In the genomic region with DNA sequence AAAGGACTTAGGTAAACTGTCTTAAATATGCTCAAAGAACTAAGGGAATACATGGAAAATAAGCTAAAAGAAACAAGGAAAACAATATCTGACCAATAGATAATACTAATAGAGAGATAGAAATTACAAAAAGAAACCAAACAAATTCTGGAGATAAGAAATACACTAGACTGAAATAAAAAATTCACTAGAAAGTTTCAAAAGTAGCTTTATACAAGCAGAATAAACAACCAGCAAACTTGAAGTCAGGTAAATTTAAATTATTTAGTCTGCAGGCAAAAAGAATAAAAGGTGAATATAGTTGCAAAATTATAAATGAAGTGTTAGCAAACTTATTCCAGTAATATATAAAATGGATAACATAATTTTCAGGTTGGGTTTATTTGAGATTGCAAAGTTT, we compare ENCODE assay signal across 9 cellular contexts.
"Had no signal": no experiment of that assay in that cellular context is flagged by ENCODE, and none has a peak within 500 bp of the region (broad histone marks: within the 10 kb centered on the region; RNA-seq: fewer than 3 reads in every experiment).

No MANE protein-coding gene starts in this region.

- H3K4me1 ChIP-seq: HAP-1 had no signal

- H2AFZ ChIP-seq: GM23248 had no signal

- H3K9ac ChIP-seq: GM23248, KMS-11 had no signal

- H3K36me3 ChIP-seq: HAP-1 had no signal

- ATAC-seq: HCT116 had no signal

- DNase-seq: GM23248, GOT3, H7, IMR-90, KBM-7 had no signal

- H3K4me2 ChIP-seq: KMS-11 had no signal

- FAIRE-seq: HTR-8/SVneo had no signal

- H3K27ac ChIP-seq: GM23248, KMS-11 had no signal

- H3K4me3 ChIP-seq: GM23248, HAP-1 had no signal
